Comparison of ENCODE assay signal across 16 cellular contexts in the genomic region with DNA sequence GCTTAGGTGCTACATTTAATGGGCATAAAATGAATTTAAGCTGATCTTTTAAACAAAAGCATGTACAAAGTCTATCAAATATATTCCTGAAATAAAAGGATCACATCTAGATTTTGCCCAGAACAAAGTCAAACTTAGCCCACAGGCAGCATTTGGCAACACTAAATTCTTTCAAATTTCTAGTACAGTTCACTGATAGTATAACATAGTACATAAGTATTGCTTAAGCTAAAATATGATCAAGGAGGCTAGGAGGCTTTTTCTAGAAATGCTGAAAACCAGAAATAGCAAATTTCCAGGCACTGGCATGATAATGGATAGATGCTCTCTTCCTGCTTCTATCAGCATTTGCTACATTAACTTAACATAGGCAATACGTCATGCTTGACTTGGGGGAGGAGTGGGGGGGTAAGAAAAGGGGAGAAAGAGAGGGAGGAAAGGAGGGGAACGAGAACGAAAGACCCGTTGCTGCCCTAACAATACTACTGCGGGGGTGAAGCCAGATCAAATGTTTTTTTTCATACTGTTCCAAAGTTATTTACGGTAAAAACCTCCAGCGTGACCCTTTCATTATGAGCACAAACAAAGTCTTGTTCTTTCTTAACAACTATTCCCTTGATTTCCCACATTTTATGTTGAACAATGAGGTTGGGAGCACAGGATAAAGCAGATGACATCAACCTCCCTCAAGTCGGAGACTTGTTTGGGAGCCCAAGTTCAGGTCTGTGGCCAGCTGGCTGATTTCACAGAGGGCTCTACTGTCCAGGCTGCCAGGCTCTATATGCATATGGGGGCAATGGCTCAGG. TPM values are rescaled to one million over a fixed set of nuclear protein-coding genes. Genes with fewer than 3 reads are reported as not detected.
DNase-seq lines count a peak whose midpoint lies in the region; ATAC-seq, FAIRE-seq and TF ChIP-seq lines count a peak whose summit lies in the region.
"Had no signal": no experiment of that assay in that cellular context is flagged by ENCODE, and none has a peak within 500 bp of the region (broad histone marks: within the 10 kb centered on the region; RNA-seq: fewer than 3 reads in every experiment).

No MANE protein-coding gene starts in this region.

- H2AFZ ChIP-seq in Loucy (ENCODE audit: low read length) = no peak overlapping the region

- no peak overlapping the region for H3K4me3 ChIP-seq in Loucy (ENCODE audit: low read length, poor library complexity, severe bottlenecking)
- H3K4me3 ChIP-seq in sigmoid colon = no peak overlapping the region
- H3K4me3 ChIP-seq: HAP-1 had no signal

- H3K36me3 ChIP-seq in Loucy (ENCODE audit: insufficient read depth, low read length) (no peaks in the 10 kb centered on the region), sigmoid colon (no peaks in the 10 kb centered on the region)
- H3K36me3 ChIP-seq: BE2C, HAP-1 had no signal

- H3K4me1 ChIP-seq in Loucy (ENCODE audit: insufficient read depth, low read length, poor library complexity, severe bottlenecking) = peaks cover 56% of the 10 kb centered on the region
- H3K4me1 ChIP-seq in sigmoid colon = peaks cover 0 to 53% (median 28%) of the 10 kb centered on the region in 4 donors
- H3K4me1 ChIP-seq: BE2C, HAP-1 had no signal

- H4K20me1 ChIP-seq in Loucy (ENCODE audit: insufficient read depth, low read length, poor library complexity, severe bottlenecking) = peaks cover 60% of the 10 kb centered on the region

- no peaks in the 10 kb centered on the region for H3F3A ChIP-seq in Loucy (ENCODE audit: low read depth)

- WGBS in sigmoid colon, 2 donors = 75 to 85% methylated on average over 8 of the region's 8 CpGs

- peak; percentile 65 for FAIRE-seq in islet of Langerhans (lab: Jason Lieb, UNC)
- FAIRE-seq in GM12891 (lab: Jason Lieb, UNC) = no peak

- H3K27me3 ChIP-seq in Loucy (ENCODE audit: insufficient read depth, low read length, poor library complexity, severe bottlenecking) (no peaks in the 10 kb centered on the region), sigmoid colon (no peaks in the 10 kb centered on the region)
- H3K27me3 ChIP-seq: BE2C had no signal

- peak overlapping the region; percentile 68 for H3K27ac Mint-ChIP-seq in chondrocyte (ENCODE audit: unreplicated experiment)
- H3K27ac Mint-ChIP-seq in osteocyte (ENCODE audit: unreplicated experiment) = no peak overlapping the region
- H3K27ac Mint-ChIP-seq: activated CD8-positive, alpha-beta T cell treated with anti-CD3 and anti-CD28 coated beads, Interleukin-2, amount 10 ng/mL, durations not matched to agents 7 days and 5 days; activated naive CD8-positive, alpha-beta T cell treated with anti-CD3 and anti-CD28 coated beads, Interleukin-2, amount 10 ng/mL, durations not matched to agents 7 days and 5 days had no signal

- H3K36me3 Mint-ChIP-seq in chondrocyte (ENCODE audit: low read depth) (peaks cover 1% of the 10 kb centered on the region), osteocyte (ENCODE audit: unreplicated experiment) (no peaks in the 10 kb centered on the region)

- H3K4me1 Mint-ChIP-seq in chondrocyte (ENCODE audit: low read depth) (peaks cover 53% of the 10 kb centered on the region), osteocyte (ENCODE audit: unreplicated experiment) (peaks cover 10% of the 10 kb centered on the region)

- no peak overlapping the region for H3K4me3 Mint-ChIP-seq in chondrocyte (ENCODE audit: unreplicated experiment)
- H3K4me3 Mint-ChIP-seq in osteocyte (ENCODE audit: unreplicated experiment) = no peak overlapping the region
- H3K4me3 Mint-ChIP-seq: activated CD8-positive, alpha-beta T cell treated with anti-CD3 and anti-CD28 coated beads, Interleukin-2, amount 10 ng/mL, durations not matched to agents 7 days and 5 days; activated naive CD8-positive, alpha-beta T cell treated with anti-CD3 and anti-CD28 coated beads, Interleukin-2, amount 10 ng/mL, durations not matched to agents 7 days and 5 days had no signal

- TF ChIP-seq CTCF in Loucy (conservative IDR thresholded peaks at IDR 0.05; ENCODE audit: low read length) = no peak
- no peak for TF ChIP-seq CTCF in chondrocyte (IDR thresholded peaks at IDR 0.05)
- TF ChIP-seq CTCF in sigmoid colon (IDR thresholded peaks at IDR 0.05) = no peak
- TF ChIP-seq CTCF in osteocyte (IDR thresholded peaks at IDR 0.05) = no peak

- peak overlapping the region in 3 of 4 donors; percentile 12 to 31 (median 13) for H3K27ac ChIP-seq in sigmoid colon
- H3K27ac ChIP-seq: epithelial cell of prostate had no signal

- TF ChIP-seq POLR2A in sigmoid colon (IDR thresholded peaks at IDR 0.05) (no peak), GM12891 (IDR thresholded peaks at IDR 0.05; ENCODE audit: low read depth, low read length) (no peak)

- H3K9me3 ChIP-seq in Loucy (ENCODE audit: insufficient read depth, low read depth, low read length) = no peaks in the 10 kb centered on the region
- H3K9me3 ChIP-seq in sigmoid colon = no peaks in the 10 kb centered on the region
- H3K9me3 ChIP-seq: BE2C, HAP-1 had no signal

- H3K27me3 Mint-ChIP-seq in chondrocyte (ENCODE audit: low read depth) = no peaks in the 10 kb centered on the region
- H3K27me3 Mint-ChIP-seq in osteocyte (ENCODE audit: unreplicated experiment) = no peaks in the 10 kb centered on the region
- H3K27me3 Mint-ChIP-seq: activated naive CD8-positive, alpha-beta T cell treated with anti-CD3 and anti-CD28 coated beads, Interleukin-2, amount 10 ng/mL, durations not matched to agents 7 days and 5 days had no signal

- H3K79me2 ChIP-seq in Loucy (ENCODE audit: insufficient read depth, low read length) = peaks cover 98% of the 10 kb centered on the region

- H3K4me2 ChIP-seq in Loucy (ENCODE audit: low read depth, low read length, poor library complexity, severe bottlenecking) = peak overlapping the region; percentile 10

- DNase-seq in chondrocyte (ENCODE audit: low spot score) (no peak), sigmoid colon (no peak), osteocyte (ENCODE audit: extremely low spot score, unreplicated experiment) (no peak), GM12891 (ENCODE audit: insufficient read length, low spot score) (no peak), NCI-H187 treated with DMSO at 0.1 percent for 48 hours (lab: John Stamatoyannopoulos, UW) (no peak)
- DNase-seq: activated CD8-positive, alpha-beta T cell treated with anti-CD3 and anti-CD28 coated beads, Interleukin-2, amount 10 ng/mL, durations not matched to agents 7 days and 5 days; activated naive CD8-positive, alpha-beta T cell treated with anti-CD3 and anti-CD28 coated beads, Interleukin-2, amount 10 ng/mL, durations not matched to agents 7 days and 5 days; BE2C; islet precursor cell; KBM-7; NCI-H2081 treated with DMSO at 0.1 percent for 48 hours had no signal

- intact Hi-C loops in sigmoid colon (cut with DNase I) = no loop called here

- no peak for ATAC-seq in SK-N-SH treated with all-trans-retinoic acid at 6 μM for 48 hours

- H3K9me2 ChIP-seq in Loucy (replicated peaks; ENCODE audit: low read depth, low read length) = no peaks in the 10 kb centered on the region

- H3K9ac ChIP-seq in Loucy (ENCODE audit: low read depth, low read length, poor library complexity, severe bottlenecking) = peak overlapping the region; percentile 3

- H3K9me3 Mint-ChIP-seq in chondrocyte (ENCODE audit: low read depth) (no peaks in the 10 kb centered on the region), osteocyte (ENCODE audit: unreplicated experiment) (no peaks in the 10 kb centered on the region)
- H3K9me3 Mint-ChIP-seq: activated naive CD8-positive, alpha-beta T cell treated with anti-CD3 and anti-CD28 coated beads, Interleukin-2, amount 10 ng/mL, durations not matched to agents 7 days and 5 days had no signal

- TF ChIP-seq EP300 in sigmoid colon (IDR thresholded peaks at IDR 0.05) = no peak

TF ChIP-seq in SK-N-SH treated with all-trans-retinoic acid at 6 μM for 48 hours, 23 proteins besides CTCF, POLR2A, EP300 and RAD21 (continues in another document):
- TF ChIP-seq CSDC2 (CRISPR knock-in tag; IDR thresholded peaks at IDR 0.05) (no peak), BACH2 (CRISPR knock-in tag; IDR thresholded peaks at IDR 0.05; ENCODE audit: borderline replicate concordance) (no peak), ZNF8 (CRISPR knock-in tag; IDR thresholded peaks at IDR 0.05) (no peak), TCF4 (CRISPR knock-in tag; IDR thresholded peaks at IDR 0.05; ENCODE audit: borderline replicate concordance) (no peak), TOX (CRISPR knock-in tag; IDR thresholded peaks at IDR 0.05; ENCODE audit: borderline replicate concordance) (no peak), OSR1 (CRISPR knock-in tag; IDR thresholded peaks at IDR 0.05) (no peak), ZFP30 (CRISPR knock-in tag; IDR thresholded peaks at IDR 0.05) (no peak), ESRRG (CRISPR knock-in tag; IDR thresholded peaks at IDR 0.05) (no peak)

TF ChIP-seq in GM12891, 5 proteins besides CTCF, POLR2A, EP300 and RAD21:
- TF ChIP-seq POU2F2 (IDR thresholded peaks at IDR 0.05; ENCODE audit: low read depth, low read length) (no peak), TAF1 (IDR thresholded peaks at IDR 0.05; ENCODE audit: low read depth, low read length) (no peak), PAX5 (IDR thresholded peaks at IDR 0.05; ENCODE audit: insufficient read depth, low read length, severe bottlenecking) (no peak), POLR2AphosphoS5 (IDR thresholded peaks at IDR 0.05; ENCODE audit: low read depth, low read length) (no peak), SPI1 (IDR thresholded peaks at IDR 0.05; ENCODE audit: low read depth, low read length) (no peak)

RNA-seq across cellular contexts. Expression of a gene that starts 10.6 kb away (rescaled TPM):
- total RNA-seq in chondrocyte (345 to 455 TPM (median 361 TPM) in 3 replicates), sigmoid colon (100 to 1,000 TPM; 107 to 175 (median 165) TPM), osteocyte (380 and 409 TPM in 2 replicates)
- 100 to 1,000 TPM in 1 of 3 donors, 10 to 100 TPM in 2; 38.4 to 236 (median 51.1) TPM for polyA plus RNA-seq in sigmoid colon
- polyA plus RNA-seq in GM12891 (2012; ENCODE audit: low read depth, missing spikeins) = 90.2 TPM

RNA-seq across cellular contexts. Expression of a gene that starts 38.9 kb away (rescaled TPM):
- total RNA-seq in chondrocyte = 63.3 to 109 TPM (median 65.4 TPM) in 3 replicates
- 10 to 100 TPM; 54.4 to 66.7 (median 59.9) TPM for total RNA-seq in sigmoid colon
- polyA plus RNA-seq in sigmoid colon = 10 to 100 TPM in 2 of 3 donors, 1 to 10 TPM in 1; 9.0 to 38.8 (median 11.4) TPM
- total RNA-seq in osteocyte = 116 and 117 TPM in 2 replicates
- polyA plus RNA-seq in GM12891 (2012; ENCODE audit: low read depth, missing spikeins) = 39.9 TPM
